1 cellular context compared by ENCODE assay signal in the genomic region with DNA sequence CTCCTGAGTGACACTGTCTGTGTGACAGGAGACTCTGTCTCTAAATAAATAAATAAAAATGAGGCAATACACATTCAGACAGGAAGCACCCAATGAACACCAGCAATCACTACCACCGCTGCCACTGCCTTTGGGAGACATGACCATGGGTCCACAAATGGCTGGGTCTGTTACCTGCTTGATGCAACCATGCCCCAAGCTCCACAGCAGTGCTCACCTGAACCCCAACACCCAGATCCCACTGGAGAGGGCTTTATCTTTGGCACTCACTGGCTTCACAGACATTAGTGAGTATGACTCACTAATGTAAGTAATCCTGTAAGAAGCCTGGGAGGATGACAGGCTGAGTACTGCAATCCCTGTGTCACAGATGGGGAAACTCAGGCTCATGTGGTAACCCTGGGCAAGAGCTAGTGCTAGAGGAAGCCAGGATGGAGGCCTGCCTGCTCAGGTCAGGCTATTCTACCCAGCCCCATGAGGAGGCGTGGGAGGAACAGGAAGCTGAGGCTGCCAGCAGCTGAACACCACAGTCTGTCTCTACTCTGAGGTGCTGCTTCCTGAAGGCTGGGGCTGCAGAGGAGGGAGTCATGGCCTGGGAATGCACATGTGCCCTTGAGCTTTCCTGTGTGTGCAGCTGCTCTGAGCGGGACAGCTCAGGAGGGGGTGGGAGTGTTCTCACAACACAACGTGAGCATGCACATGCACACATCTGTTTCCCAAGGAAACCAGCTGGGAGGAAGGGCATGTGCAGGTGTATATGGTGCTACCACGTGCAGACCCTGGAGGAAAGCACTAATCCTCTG.
TF ChIP-seq lines count a peak whose summit lies in the region.

No MANE protein-coding gene starts in this region.

TF ChIP-seq in SK-N-SH, 30 proteins besides CTCF, POLR2A, EP300 and RAD21 (continued from another document):
- no peak for TF ChIP-seq FOXM1 (IDR thresholded peaks at IDR 0.05; ENCODE audit: low read depth)
- TF ChIP-seq RCOR1 (IDR thresholded peaks at IDR 0.05; ENCODE audit: low read length) = no peak
- peak; percentile 87 for TF ChIP-seq MAX (IDR thresholded peaks at IDR 0.05; ENCODE audit: low read depth)
- no peak for TF ChIP-seq USF1 (IDR thresholded peaks at IDR 0.05; ENCODE audit: borderline replicate concordance, low read depth)
- TF ChIP-seq GATA2 (CRISPR knock-in tag; IDR thresholded peaks at IDR 0.05) = no peak
- TF ChIP-seq SIN3A (IDR thresholded peaks at IDR 0.05; ENCODE audit: borderline replicate concordance, low read depth, low read length) = peak; percentile 58; the same call in 1 of the 2 replicates
- no peak for TF ChIP-seq YY1 (IDR thresholded peaks at IDR 0.05; ENCODE audit: low read depth)
- TF ChIP-seq GABPA (IDR thresholded peaks at IDR 0.05; ENCODE audit: low read depth) = peak; percentile 53
- TF ChIP-seq MEF2A (IDR thresholded peaks at IDR 0.05; ENCODE audit: borderline replicate concordance, low read depth) = no peak
- TF ChIP-seq RFX5 (IDR thresholded peaks at IDR 0.05; ENCODE audit: low read length) = no peak
- no peak; the same call in 1 of the 2 replicates for TF ChIP-seq JUND (IDR thresholded peaks at IDR 0.05)
- TF ChIP-seq, protein P1, sequence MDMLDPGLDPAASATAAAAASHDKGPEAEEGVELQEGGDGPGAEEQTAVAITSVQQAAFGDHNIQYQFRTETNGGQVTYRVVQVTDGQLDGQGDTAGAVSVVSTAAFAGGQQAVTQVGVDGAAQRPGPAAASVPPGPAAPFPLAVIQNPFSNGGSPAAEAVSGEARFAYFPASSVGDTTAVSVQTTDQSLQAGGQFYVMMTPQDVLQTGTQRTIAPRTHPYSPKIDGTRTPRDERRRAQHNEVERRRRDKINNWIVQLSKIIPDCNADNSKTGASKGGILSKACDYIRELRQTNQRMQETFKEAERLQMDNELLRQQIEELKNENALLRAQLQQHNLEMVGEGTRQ (IDR thresholded peaks at IDR 0.05; ENCODE audit: borderline replicate concordance, low read depth, low read length) = no peak
- no peak for TF ChIP-seq CHD2 (IDR thresholded peaks at IDR 0.05; ENCODE audit: low read length, partially characterized antibody)
- no peak for TF ChIP-seq NRF1 (IDR thresholded peaks at IDR 0.05; ENCODE audit: low read depth, low read length)
- 0 out of 2 replicates have a peak, but pooled peaks have one; percentile 55 for TF ChIP-seq ELF1 (IDR thresholded peaks at IDR 0.05)
- peak; percentile 23; the same call in 1 of the 2 replicates for TF ChIP-seq NFIC (IDR thresholded peaks at IDR 0.05; ENCODE audit: borderline replicate concordance)
- TF ChIP-seq SMC3 (IDR thresholded peaks at IDR 0.05; ENCODE audit: low read depth, low read length) = peak; percentile 60
- peak; percentile 65; the same call in 1 of the 2 replicates for TF ChIP-seq PBX3 (IDR thresholded peaks at IDR 0.05)
- TF ChIP-seq EZH2phosphoT487 (IDR thresholded peaks at IDR 0.05; ENCODE audit: borderline replicate concordance, low read depth) = no peak
- TF ChIP-seq POLR2AphosphoS5 (IDR thresholded peaks at IDR 0.05; ENCODE audit: low read depth, low read length) = no peak
- peak; percentile 72 for TF ChIP-seq MXI1 (IDR thresholded peaks at IDR 0.05; ENCODE audit: low read depth, low read length)
- TF ChIP-seq, protein P2, sequence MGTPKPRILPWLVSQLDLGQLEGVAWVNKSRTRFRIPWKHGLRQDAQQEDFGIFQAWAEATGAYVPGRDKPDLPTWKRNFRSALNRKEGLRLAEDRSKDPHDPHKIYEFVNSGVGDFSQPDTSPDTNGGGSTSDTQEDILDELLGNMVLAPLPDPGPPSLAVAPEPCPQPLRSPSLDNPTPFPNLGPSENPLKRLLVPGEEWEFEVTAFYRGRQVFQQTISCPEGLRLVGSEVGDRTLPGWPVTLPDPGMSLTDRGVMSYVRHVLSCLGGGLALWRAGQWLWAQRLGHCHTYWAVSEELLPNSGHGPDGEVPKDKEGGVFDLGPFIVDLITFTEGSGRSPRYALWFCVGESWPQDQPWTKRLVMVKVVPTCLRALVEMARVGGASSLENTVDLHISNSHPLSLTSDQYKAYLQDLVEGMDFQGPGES (IDR thresholded peaks at IDR 0.05; ENCODE audit: low read depth, low read length) = no peak
- no peak for TF ChIP-seq TAF1 (IDR thresholded peaks at IDR 0.05; ENCODE audit: borderline replicate concordance, low read depth, low read length)
